Comparison of ENCODE assay signal across 8 cellular contexts in genomic region chr15:44102675-44103254, GRCh38.
DNase-seq lines count a peak whose midpoint lies in the region; ATAC-seq and TF ChIP-seq lines count a peak whose summit lies in the region.

No MANE protein-coding gene starts in this region.

- no peak for ATAC-seq in GM21825 (IDR thresholded peaks at IDR 0.05; ENCODE audit: unreplicated experiment)
- ATAC-seq in HG02798 (IDR thresholded peaks at IDR 0.05; ENCODE audit: poor library complexity, unreplicated experiment) = no peak

- no peaks in the 10 kb centered on the region for H3K36me3 Mint-ChIP-seq in progenitor cell of endocrine pancreas (ENCODE audit: insufficient read depth)

- in situ Hi-C loops in SK-MEL-5 (cut with HindIII; ENCODE audit: low pct_unique_long_range_greater_than_20kb, low sequenced_read_pairs) = no loop called here

- H3K4me1 Mint-ChIP-seq in progenitor cell of endocrine pancreas (ENCODE audit: low read depth) = peaks cover 11% of the 10 kb centered on the region

- no peak for TF ChIP-seq CTCF in progenitor cell of endocrine pancreas (IDR thresholded peaks at IDR 0.05; ENCODE audit: unreplicated experiment)

- H3K27me3 Mint-ChIP-seq in progenitor cell of endocrine pancreas = no peaks in the 10 kb centered on the region

- DNase-seq in GOT3 (lab: John Stamatoyannopoulos, UW) = peak; percentile 20
- peak; percentile 100 for DNase-seq in SK-MEL-5 (ENCODE audit: low read depth, low spot score)
- DNase-seq in globus pallidus (ENCODE audit: low spot score) = peak; percentile 96
- DNase-seq in putamen (ENCODE audit: low spot score) = peak; percentile 92
- no peak for DNase-seq in DMS79 treated with DMSO at 0.1 percent for 48 hours (lab: John Stamatoyannopoulos, UW)
- DNase-seq in progenitor cell of endocrine pancreas (ENCODE audit: low spot score, unreplicated experiment) = no peak

- H3K27ac Mint-ChIP-seq in progenitor cell of endocrine pancreas = no peak overlapping the region

- no peak overlapping the region for H3K4me3 Mint-ChIP-seq in progenitor cell of endocrine pancreas (ENCODE audit: low read depth)

- no peaks in the 10 kb centered on the region for H3K9me3 Mint-ChIP-seq in progenitor cell of endocrine pancreas (ENCODE audit: low read depth)

Comparison
In these comparisons a context has a peak if more than half of its experiments do, and no peak if none do; other contexts are left out.
1. DNase-seq: peak in GOT3 (single experiment), SK-MEL-5 (single experiment), globus pallidus (single experiment) and putamen (single experiment); none in DMS79 treated with DMSO at 0.1 percent for 48 hours (single experiment) and progenitor cell of endocrine pancreas (single experiment).